In the genomic region with DNA sequence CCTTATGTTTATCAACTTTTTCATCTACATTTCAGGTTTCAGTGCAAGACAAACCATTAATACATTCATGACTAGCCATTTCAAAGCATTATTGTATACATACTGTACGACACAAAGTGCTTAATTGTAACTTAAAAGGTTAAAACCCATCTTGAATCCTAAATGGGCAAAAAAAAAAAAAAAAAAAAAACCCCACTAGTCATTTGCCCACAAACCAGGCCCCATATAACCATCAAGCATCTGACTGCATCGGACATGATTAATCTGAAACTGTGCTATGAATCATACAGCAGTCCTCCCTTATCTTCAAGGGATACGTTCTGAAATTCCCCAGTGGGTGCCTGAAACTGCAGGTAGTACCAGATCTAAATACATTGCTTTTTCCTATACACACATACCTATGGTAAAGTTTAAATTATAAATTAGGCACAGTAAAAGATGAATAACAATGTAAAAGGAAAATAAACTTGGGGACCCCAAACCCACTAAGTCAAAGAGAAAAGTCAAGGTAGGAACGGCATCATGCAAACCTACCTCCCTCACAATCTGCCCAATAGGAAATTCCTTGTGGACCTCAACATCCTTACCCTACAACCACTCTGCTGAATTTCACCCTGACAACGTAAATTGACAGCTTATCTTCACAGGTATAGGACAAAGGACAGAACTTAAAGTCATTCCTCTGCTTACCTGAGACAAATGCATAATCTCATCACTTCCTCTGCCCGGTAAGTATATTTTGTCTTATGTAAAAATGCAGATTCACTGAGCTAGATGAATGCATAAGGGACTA, we compare ENCODE assay signal across 8 cellular contexts. TPM values are rescaled to one million over a fixed set of nuclear protein-coding genes. Genes with fewer than 3 reads are reported as not detected.
DNase-seq lines count a peak whose midpoint lies in the region; ATAC-seq, FAIRE-seq and TF ChIP-seq lines count a peak whose summit lies in the region.

No MANE protein-coding gene starts in this region.

- 5% methylated on average over 6 of the region's 6 CpGs for WGBS in GM12878 (ENCODE audit: insufficient coverage, insufficient replicate concordance, low lambda C conversion rate, missing lambda C conversion rate)

- in situ Hi-C loops in GM12878 (cut with MboI) (loop anchor here (25.0 kb wide), 1 partner anchor 813 kb away; a partner anchor contains a TSS), KBM-7 (cut with MboI; ENCODE audit: low pct_unique_long_range_greater_than_20kb, low sequenced_read_pairs) (no loop called here)

- H3K4me3 ChIP-seq in GM12878: peak overlapping the region; percentile 40

- intact Hi-C loops in GM12878 (cut with micrococcal nuclease; ENCODE audit: unreplicated experiment): no loop called here

- peaks cover 96% of the 10 kb centered on the region for H3K79me2 ChIP-seq in GM12878 (ENCODE audit: control insufficient read depth, insufficient read depth, low read length)

- POLR2A ChIA-PET in GM12878 (lab: Charles Lee): interaction anchor here (0.5 to 2.2 kb wide), 10 partner anchors 10 to 437 kb away, joined by 3 to 9 read pairs (median 4); no protein-coding TSS in a partner anchor

- no peak for TF ChIP-seq CTCF in GM12878 (IDR thresholded peaks at IDR 0.05 in 2 of 3, conservative IDR thresholded peaks at IDR 0.05 in 1 of 3; ENCODE audit: control insufficient read depth in 2 of 3, extremely low read depth in 1 of 3, insufficient read depth in 1 of 3, low read depth in 3 of 3, low read length in 3 of 3)

- H3K27ac ChIP-seq in GM12878 (ENCODE audit: control insufficient read depth, insufficient read depth): peak overlapping the region; percentile 73

- peaks cover 59% of the 10 kb centered on the region for H3K4me1 ChIP-seq in GM12878 (ENCODE audit: control insufficient read depth, insufficient read depth, low read length)

- no peak overlapping the region for H3K9ac ChIP-seq in GM12878 (ENCODE audit: control insufficient read depth, insufficient read depth, low read length)

- RAD21 ChIA-PET in GM12878 (lab: Charles Lee; ENCODE audit: unreplicated experiment): interaction anchor here (0.9 to 6.9 kb wide), 10 partner anchors 11 to 123 kb away, joined by 3 to 49 read pairs (median 6); no protein-coding TSS in a partner anchor

- DNase-seq in COLO829 (ENCODE audit: low spot score) (peak; percentile 70), HPDE6-E6E7 (ENCODE audit: extremely low spot score) (peak; percentile 76), GM12878 (ENCODE audit: low read depth, low spot score) (no peak), putamen (ENCODE audit: low spot score) (no peak), KBM-7 (no peak), NCI-H446 treated with DMSO at 0.1 percent for 48 hours (lab: John Stamatoyannopoulos, UW) (no peak)
- DNase-seq in stimulated activated CD8-positive, alpha-beta memory T cell treated with anti-CD3 and anti-CD28 coated beads, Interleukin-4, amount 100 ng/mL, for 48 hours: peak; percentile 41

- H3K4me2 ChIP-seq in GM12878 (ENCODE audit: control insufficient read depth, insufficient read depth): peak overlapping the region; percentile 65

- BruUV-seq in GM12878 (replicated peaks; lab: Mats Ljungman, UMichigan): TSS peak; percentile 60

- CTCF ChIA-PET in GM12878 (lab: Yijun Ruan, JAX): interaction anchor here (0.9 to 3.6 kb wide), 5 partner anchors 12 to 147 kb away, joined by 3 to 16 read pairs (median 5); no protein-coding TSS in a partner anchor

- TF ChIP-seq RAD21 in GM12878 (IDR thresholded peaks at IDR 0.05; ENCODE audit: insufficient read depth, low read depth, low read length): no peak

- no peak for TF ChIP-seq POLR2A in GM12878 (IDR thresholded peaks at IDR 0.05; ENCODE audit: low read depth, low read length)

- H2AFZ ChIP-seq in GM12878 (ENCODE audit: control insufficient read depth, low read depth, low read length): no peak overlapping the region

- SMC1A ChIA-PET in GM12878 (lab: Charles Lee; ENCODE audit: uncharacterized antibody, unreplicated experiment): interaction anchor here (0.8 to 7.3 kb wide), 9 partner anchors 8 to 86 kb away, joined by 3 to 40 read pairs (median 17); no protein-coding TSS in a partner anchor

- peaks cover 0 to 4% of the 10 kb centered on the region in 2 experiments; a peak in 2 of 4 replicates for H3K36me3 ChIP-seq in GM12878 (ENCODE audit: control insufficient read depth in 2 of 2, insufficient read depth in 2 of 2, low read length in 1 of 2)

- H4K20me1 ChIP-seq in GM12878 (ENCODE audit: control insufficient read depth, insufficient read depth): peaks cover 3% of the 10 kb centered on the region; the same call in 1 of the 2 replicates

- peak; percentile 53 to 75; a peak in 1 of 4 replicates for TF ChIP-seq EP300 in GM12878 (IDR thresholded peaks at IDR 0.05; ENCODE audit: borderline replicate concordance in 1 of 2, control insufficient read depth in 1 of 2, low read depth in 2 of 2, low read length in 2 of 2)

- ATAC-seq in GM19467 (IDR thresholded peaks at IDR 0.05; ENCODE audit: unreplicated experiment): peak; percentile 64
- ATAC-seq in GM12878: peak; percentile 90

- peak; percentile 44 for FAIRE-seq in GM12878 (lab: Jason Lieb, UNC)

- H3K9me3 ChIP-seq in GM12878 (replicated peaks; ENCODE audit: control insufficient read depth, insufficient read depth, low read length): no peaks in the 10 kb centered on the region

- no peaks in the 10 kb centered on the region for H3K27me3 ChIP-seq in GM12878 (replicated peaks in 1 of 2; ENCODE audit: control insufficient read depth in 2 of 2, insufficient read depth in 2 of 2, low read length in 1 of 2)

TF ChIP-seq in GM12878, 131 proteins besides CTCF, POLR2A, EP300 and RAD21 (continues in another document):
- TF ChIP-seq SMC3 (IDR thresholded peaks at IDR 0.05; ENCODE audit: borderline replicate concordance, low read length) (peak; percentile 10; the same call in 1 of the 2 replicates), MEF2B (IDR thresholded peaks at IDR 0.05; ENCODE audit: partially characterized antibody, poor library complexity, severe bottlenecking) (peak; percentile 65), TCF3 (IDR thresholded peaks at IDR 0.05; ENCODE audit: borderline replicate concordance, insufficient read depth, low read depth, low read length) (no peak), TARDBP (IDR thresholded peaks at IDR 0.05; ENCODE audit: borderline replicate concordance) (no peak), NR2C2 (IDR thresholded peaks at IDR 0.05; ENCODE audit: borderline replicate concordance, control insufficient read depth, insufficient read length, low read depth) (no peak)
- TF ChIP-seq, protein P1, sequence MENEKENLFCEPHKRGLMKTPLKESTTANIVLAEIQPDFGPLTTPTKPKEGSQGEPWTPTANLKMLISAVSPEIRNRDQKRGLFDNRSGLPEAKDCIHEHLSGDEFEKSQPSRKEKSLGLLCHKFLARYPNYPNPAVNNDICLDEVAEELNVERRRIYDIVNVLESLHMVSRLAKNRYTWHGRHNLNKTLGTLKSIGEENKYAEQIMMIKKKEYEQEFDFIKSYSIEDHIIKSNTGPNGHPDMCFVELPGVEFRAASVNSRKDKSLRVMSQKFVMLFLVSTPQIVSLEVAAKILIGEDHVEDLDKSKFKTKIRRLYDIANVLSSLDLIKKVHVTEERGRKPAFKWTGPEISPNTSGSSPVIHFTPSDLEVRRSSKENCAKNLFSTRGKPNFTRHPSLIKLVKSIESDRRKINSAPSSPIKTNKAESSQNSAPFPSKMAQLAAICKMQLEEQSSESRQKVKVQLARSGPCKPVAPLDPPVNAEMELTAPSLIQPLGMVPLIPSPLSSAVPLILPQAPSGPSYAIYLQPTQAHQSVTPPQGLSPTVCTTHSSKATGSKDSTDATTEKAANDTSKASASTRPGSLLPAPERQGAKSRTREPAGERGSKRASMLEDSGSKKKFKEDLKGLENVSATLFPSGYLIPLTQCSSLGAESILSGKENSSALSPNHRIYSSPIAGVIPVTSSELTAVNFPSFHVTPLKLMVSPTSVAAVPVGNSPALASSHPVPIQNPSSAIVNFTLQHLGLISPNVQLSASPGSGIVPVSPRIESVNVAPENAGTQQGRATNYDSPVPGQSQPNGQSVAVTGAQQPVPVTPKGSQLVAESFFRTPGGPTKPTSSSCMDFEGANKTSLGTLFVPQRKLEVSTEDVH (IDR thresholded peaks at IDR 0.05; ENCODE audit: low read depth, partially characterized antibody): no peak

RNA-seq across cellular contexts. Expression of a gene that starts 14.3 kb away (rescaled TPM):
- total RNA-seq in GM12878 (2013; cell fraction: nucleolus; rRNA removed): 50.1 and 53.1 TPM in 2 replicates
- total RNA-seq in GM12878 (2014; rRNA removed) (11.6 and 12.7 TPM in 2 replicates), GM12878 (2014; rRNA removed; fragmentation: Illumina TruSeq; extraction: Trizol) (25.2 and 25.4 TPM in 2 replicates), GM12878 (2021) (28.3 and 28.7 TPM in 2 replicates)
- polyA plus RNA-seq in GM12878 (2011; ENCODE audit: low read depth): 8.9 TPM
- polyA plus RNA-seq in GM12878 (2011; rRNA removed) (55.5 and 58.7 TPM in 2 replicates), GM12878 (2014; fragmentation: Illumina TruSeq; extraction: Trizol) (34.9 and 37.4 TPM in 2 replicates), GM12878 (2014; fragmentation: Nextera tagmentation; extraction: Ambion mirVana) (10 to 100 TPM; 10.0 to 15.3 TPM), GM12878 (2014; rRNA removed) (24.6 and 25.5 TPM in 2 replicates), GM12878 (2016; fragmentation: Nextera tagmentation; extraction: Ambion mirVana) (1 to 10 TPM; 2.0 to 2.8 TPM)
- polyA plus RNA-seq in GM12878 (2011; cell fraction: cytosol; rRNA removed): 42.2 and 48.9 TPM in 2 replicates
- 21.1 and 21.3 TPM in 2 replicates for polyA plus RNA-seq in GM12878 (2011; cell fraction: nucleus; rRNA removed)
- polyA plus RNA-seq in GM12878 (2012): 11.5 and 15.5 TPM in 2 replicates
- 54.9 and 59.8 TPM in 2 replicates for polyA minus RNA-seq in GM12878 (2011; rRNA and poly(A)+ RNA removed)
- 21.9 and 23.4 TPM in 2 replicates for polyA minus RNA-seq in GM12878 (2011; cell fraction: cytosol; rRNA and poly(A)+ RNA removed)
- 6.4 and 9.8 TPM in 2 replicates for polyA minus RNA-seq in GM12878 (2011; cell fraction: nucleus; rRNA and poly(A)+ RNA removed)

Comparison
In these comparisons a context has a peak if more than half of its experiments do, and no peak if none do; other contexts are left out.
1. DNase-seq: peak in COLO829 (single experiment), HPDE6-E6E7 (single experiment) and stimulated activated CD8-positive, alpha-beta memory T cell treated with anti-CD3 and anti-CD28 coated beads, Interleukin-4, amount 100 ng/mL, for 48 hours (single experiment); none in GM12878 (single experiment), putamen (single experiment), KBM-7 (single experiment) and NCI-H446 treated with DMSO at 0.1 percent for 48 hours (single experiment).